Comparison of ENCODE assay signal across 8 cellular contexts in the genomic region with DNA sequence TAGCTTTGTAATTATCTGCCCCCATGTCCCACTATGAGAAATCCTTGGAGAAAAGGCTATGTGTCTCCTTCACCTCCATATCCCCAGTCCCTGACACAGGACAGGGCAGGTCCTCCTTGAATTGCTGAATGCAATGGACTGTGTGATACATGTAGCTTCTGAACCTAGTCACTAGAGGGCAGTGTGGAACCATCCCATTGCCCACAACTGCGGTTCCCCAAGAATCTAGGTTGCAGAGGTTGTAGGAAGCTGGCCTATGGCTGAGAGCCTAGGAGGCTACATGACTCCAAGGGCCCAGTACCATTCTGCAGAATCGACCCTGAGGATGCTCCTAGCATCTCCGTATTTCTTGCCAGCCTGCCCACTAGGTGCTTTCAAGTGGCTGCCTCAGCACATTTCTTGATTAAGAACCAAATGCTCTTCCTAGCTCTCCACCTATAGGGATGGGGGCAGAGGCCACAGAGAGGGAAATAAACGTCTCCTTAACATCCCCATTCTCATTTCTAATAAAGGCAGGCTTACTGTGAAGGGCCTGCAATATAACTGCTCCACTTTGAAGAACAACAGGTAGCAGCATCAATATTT.
DNase-seq lines count a peak whose midpoint lies in the region; ATAC-seq and TF ChIP-seq lines count a peak whose summit lies in the region.

No MANE protein-coding gene starts in this region.

- intact Hi-C loops in heart right ventricle (cut with DNase I) = loop anchor here in 9 of 10 donors (5.0 to 10.0 kb wide), 4 partner anchors 60 to 343 kb away; no protein-coding TSS in a partner anchor

- WGBS in heart right ventricle, 2 donors = 5 to 9% methylated on average over 4 of the region's 4 CpGs

- H3K9me3 ChIP-seq in HEK293 (ENCODE audit: control insufficient read depth, insufficient read depth, low read depth, low read length) = no peaks in the 10 kb centered on the region
- H3K9me3 ChIP-seq in MM.1S (replicated peaks; ENCODE audit: insufficient read depth, low read length) = no peaks in the 10 kb centered on the region
- H3K9me3 ChIP-seq in heart right ventricle = no peaks in the 10 kb centered on the region

- POLR2A ChIA-PET in HEK293 (lab: Yijun Ruan, JAX) = no interaction called here

- H3K27me3 ChIP-seq in MM.1S (replicated peaks; ENCODE audit: insufficient read depth, low read length) (no peaks in the 10 kb centered on the region), heart right ventricle (peaks cover 0 to 44% (median 14%) of the 10 kb centered on the region in 7 donors)

- H3K27ac ChIP-seq in HEK293 (ENCODE audit: extremely low read depth, low read depth, low read length) (no peak overlapping the region), MM.1S (ENCODE audit: low read length) (no peak overlapping the region), heart right ventricle (no peak overlapping the region)

- H3K4me2 ChIP-seq in MM.1S (ENCODE audit: low read depth, low read length) = no peak overlapping the region

- no peak overlapping the region for H3K9ac ChIP-seq in MM.1S (ENCODE audit: low read length)

- TF ChIP-seq CTCF in HEK293 (tag by site-specific recombination; IDR thresholded peaks at IDR 0.05) (peak; percentile 83), MM.1S (IDR thresholded peaks at IDR 0.05; ENCODE audit: low read length) (peak; percentile 92), heart right ventricle (IDR thresholded peaks at IDR 0.05) (peak; percentile 45 to 88 (median 80))

- H3K4me1 ChIP-seq in HEK293 (ENCODE audit: control insufficient read depth, insufficient read depth, low read length) (no peaks in the 10 kb centered on the region), MM.1S (ENCODE audit: low read length) (peaks cover 13% of the 10 kb centered on the region), heart right ventricle (no peaks in the 10 kb centered on the region)

- H3K36me3 Mint-ChIP-seq in activated naive CD4-positive, alpha-beta T cell treated with anti-CD3 and anti-CD28 coated beads, Interleukin-2, amount 50 U/mL, for 72 hours = no peaks in the 10 kb centered on the region

- CTCF ChIA-PET in HEK293 (lab: Yijun Ruan, JAX) = interaction anchor here (0.6 to 5.4 kb wide), 48 partner anchors 9 to 976 kb away, joined by 3 to 73 read pairs (median 4); no protein-coding TSS in a partner anchor

- H3K79me2 ChIP-seq in MM.1S (ENCODE audit: low read length) = no peaks in the 10 kb centered on the region

- peak; percentile 83 to 92 for ATAC-seq in activated naive CD4-positive, alpha-beta T cell treated with anti-CD3 and anti-CD28 coated beads, Interleukin-2, amount 50 U/mL, for 72 hours
- ATAC-seq in heart right ventricle = peak in 6 of 8 donors; percentile 60 to 83 (median 70)

- no peaks in the 10 kb centered on the region for H3K9me2 ChIP-seq in MM.1S (replicated peaks; ENCODE audit: insufficient read depth, low read length)

- no peaks in the 10 kb centered on the region for H3K9me3 Mint-ChIP-seq in activated naive CD4-positive, alpha-beta T cell treated with anti-CD3 and anti-CD28 coated beads, Interleukin-2, amount 50 U/mL, for 72 hours

- no peak overlapping the region for H3K4me3 ChIP-seq in HEK293 (ENCODE audit: low read depth, low read length)
- H3K4me3 ChIP-seq in MM.1S (ENCODE audit: low read length) = no peak overlapping the region
- no peak overlapping the region for H3K4me3 ChIP-seq in heart right ventricle

- H3K27ac Mint-ChIP-seq in activated naive CD4-positive, alpha-beta T cell treated with anti-CD3 and anti-CD28 coated beads, Interleukin-2, amount 50 U/mL, for 72 hours = no peak overlapping the region

- no peak overlapping the region for H2AFZ ChIP-seq in MM.1S (ENCODE audit: low read length)

- H3F3A ChIP-seq in MM.1S (ENCODE audit: insufficient read depth, low read length) = no peaks in the 10 kb centered on the region

- no peaks in the 10 kb centered on the region for H4K20me1 ChIP-seq in MM.1S (ENCODE audit: insufficient read depth, low read length)

- H3K36me3 ChIP-seq in HEK293 (ENCODE audit: control insufficient read depth in 2 of 2, insufficient read depth in 1 of 2, low read length in 2 of 2) (no peaks in the 10 kb centered on the region), MM.1S (replicated peaks; ENCODE audit: insufficient read depth, low read length) (no peaks in the 10 kb centered on the region), heart right ventricle (no peaks in the 10 kb centered on the region)

- peak; percentile 42 for DNase-seq in DMS79 treated with DMSO at 0.1 percent for 48 hours (lab: John Stamatoyannopoulos, UW)
- DNase-seq in DMS79 (lab: John Stamatoyannopoulos, UW) = no peak
- DNase-seq in MM.1S = peak; percentile 63
- DNase-seq in SHP77 treated with DMSO at 0.1 percent for 48 hours (lab: John Stamatoyannopoulos, UW) = peak; percentile 64
- peak in 1 of 2 donors; percentile 45 for DNase-seq in activated naive CD4-positive, alpha-beta T cell treated with anti-CD3 and anti-CD28 coated beads, Interleukin-2, amount 50 U/mL, for 72 hours (ENCODE audit: low spot score in 2 of 2)
- peak in 1 of 2 donors; percentile 32 for DNase-seq in heart right ventricle
- peak; percentile 63 for DNase-seq in renal cortical epithelial cell (ENCODE audit: low read depth)

TF ChIP-seq in HEK293, 187 proteins besides CTCF, POLR2A, EP300 and RAD21:
- peak; percentile 16; the same call in 1 of the 2 replicates for TF ChIP-seq ZNF660 (tag by site-specific recombination; IDR thresholded peaks at IDR 0.05)
- no peak for TF ChIP-seq ZNF223 (tag by site-specific recombination; IDR thresholded peaks at IDR 0.05)
- peak; percentile 39; the same call in 1 of the 2 replicates for TF ChIP-seq PBX3 (CRISPR knock-in tag; IDR thresholded peaks at IDR 0.05)
- peak; percentile 88 for TF ChIP-seq ZNF654 (tag by site-specific recombination; IDR thresholded peaks at IDR 0.05; ENCODE audit: low read depth)
- no peak for TF ChIP-seq WT1 (tag by site-specific recombination; IDR thresholded peaks at IDR 0.05)
- no peak for TF ChIP-seq ZNF704 (tag by site-specific recombination; IDR thresholded peaks at IDR 0.05)
- 0 out of 2 replicates have a peak, but pooled peaks have one; percentile 26 for TF ChIP-seq ZNF2 (tag by site-specific recombination; IDR thresholded peaks at IDR 0.05)
TF ChIP-seq in HEK293: peak in this region for 4.
